ENCODE assay signal across 8 cellular contexts in the genomic region with DNA sequence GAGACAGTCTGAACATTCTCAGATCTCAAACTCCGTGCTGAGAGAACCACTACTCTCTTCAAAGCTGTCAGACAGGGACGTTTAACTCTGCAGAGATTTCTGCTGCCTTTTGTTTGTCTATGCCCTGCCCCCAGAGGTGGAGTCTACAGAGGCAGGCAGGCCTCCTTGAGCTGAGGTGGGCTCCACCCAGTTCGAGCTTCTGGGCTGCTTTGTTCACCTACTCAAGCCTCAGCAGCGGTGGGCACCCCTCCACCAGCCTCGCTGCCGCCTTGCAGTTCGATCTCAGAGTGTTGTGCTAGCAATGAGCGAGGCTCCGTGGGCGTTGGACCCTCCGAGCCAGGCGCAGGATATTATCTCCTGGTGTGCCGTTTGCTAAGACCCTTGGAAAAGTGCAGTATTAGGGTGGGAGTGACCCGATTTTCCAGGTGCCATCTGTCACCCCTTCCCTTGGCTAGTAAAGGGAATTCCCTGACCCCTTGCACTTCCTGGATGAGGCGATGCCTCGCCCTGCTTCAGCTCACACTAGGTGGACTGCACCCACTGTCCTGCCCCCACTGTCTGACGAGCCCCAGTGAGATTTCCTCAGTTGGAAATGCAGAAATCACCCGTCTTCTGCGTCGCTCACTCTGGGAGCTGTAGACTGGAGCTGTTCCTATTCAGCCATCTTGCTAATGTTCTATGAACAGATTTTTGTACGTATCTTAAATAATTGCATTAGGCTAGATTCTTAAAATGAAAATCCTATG.
DNase-seq lines count a peak whose midpoint lies in the region; FAIRE-seq and TF ChIP-seq lines count a peak whose summit lies in the region.
"Not testable (repeated sequence)": the region's sequence is repeated elsewhere in the genome, so short reads cannot be mapped to it uniquely, and the experiment has no call there.

No MANE protein-coding gene starts in this region.

- intact Hi-C loops in esophagus muscularis mucosa (cut with DNase I), result not testable (repeated sequence)

- H3K4me1 Mint-ChIP-seq in mesothelial cell of epicardium, result not testable (repeated sequence)

- H3F3A ChIP-seq in smooth muscle cell (ENCODE audit: low read depth), result not testable (repeated sequence)

- peak overlapping the region; percentile 40; the same call in 1 of the 2 replicates for H3K4me3 ChIP-seq in HUES48 (ENCODE audit: low read depth, low read length)
- H3K4me3 ChIP-seq in NT2/D1 (ENCODE audit: insufficient read length, low read depth); hepatocyte: not testable (repeated sequence)
- H3K4me3 ChIP-seq in bronchial epithelial cell (ENCODE audit: low read depth, low read length), result peak overlapping the region; percentile 39
- peak overlapping the region in 3 of 4 donors; percentile 20 to 28 (median 22) for H3K4me3 ChIP-seq in esophagus muscularis mucosa
- peak overlapping the region; percentile 39 for H3K4me3 ChIP-seq in smooth muscle cell

- in situ Hi-C loops in ACHN (cut with HindIII; ENCODE audit: low pct_ligation_motif_present, low pct_unique_long_range_greater_than_20kb, low sequenced_read_pairs), result not testable (repeated sequence)

- H3K9me3 ChIP-seq in HUES48 (ENCODE audit: control insufficient read depth, insufficient read depth, low read length); NT2/D1 (ENCODE audit: insufficient read depth, low read length); esophagus muscularis mucosa; hepatocyte (ENCODE audit: low read depth); smooth muscle cell (replicated peaks; ENCODE audit: low read depth): not testable (repeated sequence)

- H4K20me1 ChIP-seq in hepatocyte (ENCODE audit: insufficient read depth, poor library complexity, severe bottlenecking); smooth muscle cell (ENCODE audit: low read depth): not testable (repeated sequence)

- H3K4me1 ChIP-seq in HUES48 (ENCODE audit: control insufficient read depth, insufficient read depth, low read length); NT2/D1 (ENCODE audit: insufficient read depth, insufficient read length); hepatocyte (ENCODE audit: insufficient read depth); smooth muscle cell (ENCODE audit: low read depth): not testable (repeated sequence)
- peaks cover 0 to 10% (median 0%) of the 10 kb centered on the region in 4 donors for H3K4me1 ChIP-seq in esophagus muscularis mucosa

- not testable (repeated sequence) for TF ChIP-seq EP300 in esophagus muscularis mucosa (IDR thresholded peaks at IDR 0.05)

- H3K79me2 ChIP-seq in hepatocyte; smooth muscle cell (ENCODE audit: low read depth): not testable (repeated sequence)

- WGBS in esophagus muscularis mucosa, result 59% methylated on average over 10 of the region's 21 CpGs
- WGBS in hepatocyte (ENCODE audit: low lambda C conversion rate, missing lambda C conversion rate), result 47% methylated on average over 21 of the region's 21 CpGs
- WGBS in smooth muscle cell (ENCODE audit: low lambda C conversion rate), result 48% methylated on average over 21 of the region's 21 CpGs

- not testable (repeated sequence) for TF ChIP-seq CTCF in bronchial epithelial cell (IDR thresholded peaks at IDR 0.05; ENCODE audit: insufficient read depth, low read length, severe bottlenecking); esophagus muscularis mucosa (IDR thresholded peaks at IDR 0.05); hepatocyte (IDR thresholded peaks at IDR 0.05; ENCODE audit: poor library complexity); mesothelial cell of epicardium (IDR thresholded peaks at IDR 0.05; ENCODE audit: unreplicated experiment); smooth muscle cell (IDR thresholded peaks at IDR 0.05; ENCODE audit: borderline replicate concordance, insufficient read depth, poor library complexity, severe bottlenecking)

- H3K9me2 ChIP-seq in hepatocyte (replicated peaks; ENCODE audit: insufficient read depth), result not testable (repeated sequence)

- not testable (repeated sequence) for H3K36me3 ChIP-seq in HUES48 (ENCODE audit: control insufficient read depth, insufficient read depth, low read length); NT2/D1 (ENCODE audit: insufficient read depth, insufficient read length, low read length); bronchial epithelial cell (ENCODE audit: control insufficient read depth, insufficient read depth, low read length); esophagus muscularis mucosa; hepatocyte (replicated peaks; ENCODE audit: insufficient read depth, low read depth); smooth muscle cell (ENCODE audit: low read depth)

- not testable (repeated sequence) for H3K9ac ChIP-seq in HUES48 (ENCODE audit: low read depth, low read length); smooth muscle cell (ENCODE audit: low read depth)
- H3K9ac ChIP-seq in NT2/D1 (ENCODE audit: insufficient read length, low read depth), result peak overlapping the region; percentile 42

- H3K9me3 Mint-ChIP-seq in mesothelial cell of epicardium, result not testable (repeated sequence)

- H3K27me3 ChIP-seq in HUES48 (ENCODE audit: control insufficient read depth, insufficient read depth, low read length); NT2/D1 (ENCODE audit: insufficient read depth, insufficient read length); bronchial epithelial cell (ENCODE audit: control insufficient read depth, insufficient read depth, low read length); esophagus muscularis mucosa; hepatocyte; smooth muscle cell (ENCODE audit: low read depth): not testable (repeated sequence)

- H3K4me2 ChIP-seq in hepatocyte (peak overlapping the region; percentile 73), smooth muscle cell (peak overlapping the region; percentile 77)

- H2AFZ ChIP-seq in hepatocyte; smooth muscle cell (ENCODE audit: low read depth): not testable (repeated sequence)

- H3K36me3 Mint-ChIP-seq in mesothelial cell of epicardium, result not testable (repeated sequence)

- H3K4me3 Mint-ChIP-seq in mesothelial cell of epicardium, result peak overlapping the region; percentile 65

- not testable (repeated sequence) for H3K27ac ChIP-seq in HUES48 (ENCODE audit: low read depth, low read length); esophagus muscularis mucosa (replicated peaks in 1 of 4); smooth muscle cell (ENCODE audit: low read depth)
- peak overlapping the region; percentile 40 for H3K27ac ChIP-seq in hepatocyte

- peak overlapping the region; percentile 12 for H3K27ac Mint-ChIP-seq in mesothelial cell of epicardium

- not testable (repeated sequence) for H3K27me3 Mint-ChIP-seq in mesothelial cell of epicardium (ENCODE audit: low read depth)

- FAIRE-seq in bronchial epithelial cell (lab: Jason Lieb, UNC), result not testable (repeated sequence)

- DNase-seq in ACHN (peak; percentile 27), bronchial epithelial cell (ENCODE audit: low read depth) (peak; percentile 18)
- not testable (repeated sequence) for DNase-seq in NT2/D1 (ENCODE audit: low read depth, low spot score); esophagus muscularis mucosa (ENCODE audit: extremely low spot score); hepatocyte (ENCODE audit: low spot score); mesothelial cell of epicardium (ENCODE audit: low spot score in 2 of 2, unreplicated experiment in 2 of 2); smooth muscle cell (lab: John Stamatoyannopoulos, UW; ENCODE audit: unreplicated experiment)

- not testable (repeated sequence) for TF ChIP-seq POLR2A in esophagus muscularis mucosa (IDR thresholded peaks at IDR 0.05; ENCODE audit: low read depth)
